Comparison of ENCODE assay signal across 19 cellular contexts in the genomic region with DNA sequence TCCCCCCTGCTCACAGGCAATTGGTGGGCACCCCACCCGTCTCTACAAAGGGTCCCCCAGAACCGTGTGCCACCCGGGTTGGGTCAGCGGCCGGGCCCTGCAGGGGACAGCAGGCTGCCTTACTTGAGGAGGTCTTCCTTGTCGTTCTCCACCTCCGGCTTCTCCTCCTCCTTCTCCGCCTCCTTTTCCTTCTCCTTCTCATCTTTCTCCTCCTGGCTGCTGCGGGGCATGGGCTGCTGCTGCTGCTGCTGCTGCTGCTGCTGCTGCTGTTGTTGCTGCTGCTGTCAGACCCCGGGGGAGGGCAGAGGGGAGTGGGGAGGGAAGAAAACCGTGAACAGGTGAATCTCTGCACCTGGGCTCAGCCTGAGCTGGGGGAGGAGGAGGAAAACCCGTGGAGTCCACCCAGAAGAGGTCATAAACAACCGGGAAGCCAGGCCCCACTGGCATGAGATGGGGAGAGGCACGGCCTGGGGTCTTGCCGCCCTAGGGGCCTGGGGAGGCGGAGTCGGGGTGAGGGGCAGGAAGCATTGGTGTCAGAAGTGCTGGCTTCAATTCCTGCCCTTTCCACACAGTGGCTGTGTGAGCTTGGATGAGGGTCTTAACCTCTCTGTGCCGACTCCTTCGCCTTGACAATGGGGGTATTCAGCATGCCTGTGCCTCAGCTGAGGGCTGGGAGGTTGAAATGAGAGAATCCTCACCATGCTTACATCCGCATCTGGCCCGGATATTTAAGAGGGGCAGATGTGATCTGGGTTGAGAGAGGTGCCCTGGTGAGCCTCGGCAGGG.
DNase-seq lines count a peak whose midpoint lies in the region; ATAC-seq, FAIRE-seq and TF ChIP-seq lines count a peak whose summit lies in the region.
"Had no signal": no experiment of that assay in that cellular context is flagged by ENCODE, and none has a peak within 500 bp of the region (broad histone marks: within the 10 kb centered on the region; RNA-seq: fewer than 3 reads in every experiment).

No MANE protein-coding gene starts in this region.

- no peak for TF ChIP-seq RAD21 in H1 (IDR thresholded peaks at IDR 0.05 in 1 of 2, conservative IDR thresholded peaks at IDR 0.05 in 1 of 2; ENCODE audit: low read depth in 2 of 2, low read length in 2 of 2)

- TF ChIP-seq CTCF in right atrium auricular region (IDR thresholded peaks at IDR 0.05) (no peak), H1 (IDR thresholded peaks at IDR 0.05; ENCODE audit: control extremely low read depth in 1 of 3, insufficient read depth in 1 of 3, low read depth in 1 of 3, low read length in 3 of 3) (no peak), ovary (IDR thresholded peaks at IDR 0.05) (no peak), uterus (IDR thresholded peaks at IDR 0.05) (no peak)

- no peak overlapping the region for H3K56ac ChIP-seq in H1 (replicated peaks; ENCODE audit: insufficient read length, low read depth, low read length)

- no peak overlapping the region for H4K91ac ChIP-seq in H1 (replicated peaks; ENCODE audit: insufficient read length, low read length)

- H3K27me3 ChIP-seq in right atrium auricular region (no peaks in the 10 kb centered on the region), H1 (replicated peaks in 1 of 4; ENCODE audit: control insufficient read depth in 3 of 4, extremely low read depth in 1 of 4, insufficient read depth in 3 of 4, low read length in 3 of 4) (no peaks in the 10 kb centered on the region), ovary (no peaks in the 10 kb centered on the region), uterus (no peaks in the 10 kb centered on the region)
- H3K27me3 ChIP-seq: pancreas had no signal

- H2BK120ac ChIP-seq in H1 (replicated peaks; ENCODE audit: low read depth, low read length), result no peak overlapping the region

- H3K9me3 ChIP-seq in right atrium auricular region, result no peaks in the 10 kb centered on the region
- no peaks in the 10 kb centered on the region for H3K9me3 ChIP-seq in H1 (ENCODE audit: insufficient read depth in 2 of 2, low read depth in 1 of 2, low read length in 1 of 2)
- no peaks in the 10 kb centered on the region for H3K9me3 ChIP-seq in ovary
- no peaks in the 10 kb centered on the region for H3K9me3 ChIP-seq in uterus
- H3K9me3 ChIP-seq: pancreas, thoracic aorta had no signal

- peaks cover 0 to 7% of the 10 kb centered on the region in 2 experiments; a peak in 1 of 4 replicates for H3K79me2 ChIP-seq in H1 (ENCODE audit: control insufficient read depth in 1 of 2, insufficient read depth in 2 of 2, low read length in 2 of 2)

- CTCF ChIA-PET in H1 (lab: Charles Lee; ENCODE audit: partially characterized antibody), result interaction anchor here (0.8 to 5.4 kb wide), 6 partner anchors 9 to 362 kb away, joined by 3 to 60 read pairs (median 4); no protein-coding TSS in a partner anchor

- FAIRE-seq in H1 (lab: Jason Lieb, UNC), result no peak
- FAIRE-seq: GM12878, pancreas had no signal

- intact Hi-C loops in left cardiac atrium (cut with DNase I) (no loop called here), ovary (cut with DNase I) (no loop called here), uterus (cut with DNase I; ENCODE audit: low total_unique reads) (no loop called here)

- H3K14ac ChIP-seq in H1 (ENCODE audit: insufficient read length), result no peak overlapping the region

- H4K20me1 ChIP-seq in H1 (replicated peaks in 1 of 2; ENCODE audit: control insufficient read depth in 1 of 2, insufficient read depth in 2 of 2, low read length in 2 of 2), result peaks cover 10 to 23% of the 10 kb centered on the region in 2 experiments

- H3K4me2 ChIP-seq in H1 (ENCODE audit: insufficient read depth in 1 of 2, low read depth in 2 of 2, low read length in 2 of 2), result no peak overlapping the region; a peak in 1 of 4 replicates

- no peak overlapping the region for H2BK15ac ChIP-seq in H1 (ENCODE audit: low read length)

- 87% methylated on average over 14 of the region's 22 CpGs; no CpG with 5 or more reads in 1 of the 2 experiments for WGBS in H1 (ENCODE audit: extremely low coverage in 1 of 2, insufficient coverage in 1 of 2, insufficient read length in 1 of 2, insufficient replicate concordance in 2 of 2, low coverage in 1 of 2, low lambda C conversion rate in 2 of 2, missing lambda C conversion rate in 1 of 2), 2 experiments
- WGBS in ovary, 3 donors, result 68 to 69% (median 68%) methylated on average over 21 to 22 of the region's 22 CpGs

- no peak for DNase-seq in right atrium auricular region (ENCODE audit: low spot score)
- no peak for DNase-seq in left cardiac atrium
- no peak for DNase-seq in H1 (ENCODE audit: low read depth in 1 of 2, low spot score in 2 of 2)
- no peak for DNase-seq in ovary
- DNase-seq in uterus, result no peak
- no peak for DNase-seq in superior temporal gyrus (ENCODE audit: extremely low spot score)
- no peak for DNase-seq in activated CD4-positive, CD25-positive, alpha-beta regulatory T cell (lab: John Stamatoyannopoulos, UW)
- DNase-seq: activated gamma-delta T cell treated with Interleukin-2 at 50 U/mL for 16 hours; CD8-positive, alpha-beta memory T cell; effector memory CD4-positive, alpha-beta T cell; midbrain; NCI-H187; NCI-H748 treated with DMSO at 0.1 percent for 48 hours; pancreas; RPMI8226; WERI-Rb-1 had no signal

- H3K36me3 ChIP-seq in right atrium auricular region (peaks cover 39% of the 10 kb centered on the region), H1 (ENCODE audit: control insufficient read depth in 2 of 4, insufficient read depth in 4 of 4, low read length in 3 of 4) (peaks cover 3 to 13% (median 8%) of the 10 kb centered on the region in 4 experiments; a peak in 3 of 8 replicates), ovary (no peaks in the 10 kb centered on the region), uterus (no peaks in the 10 kb centered on the region)

- H2BK20ac ChIP-seq in H1 (ENCODE audit: low read length), result no peak overlapping the region

- no peak overlapping the region for H4K8ac ChIP-seq in H1 (ENCODE audit: extremely low read depth, insufficient read depth, low read length)

- peaks cover 8% of the 10 kb centered on the region; the same call in 1 of the 2 replicates for H3K79me1 ChIP-seq in H1 (ENCODE audit: low read depth, low read length)

- H3K4me3 ChIP-seq in right atrium auricular region (no peak overlapping the region), H1 (ENCODE audit: extremely low read depth in 1 of 4, insufficient read depth in 2 of 4, low read depth in 3 of 4, low read length in 4 of 4) (no peak overlapping the region), ovary (no peak overlapping the region), uterus (no peak overlapping the region)
- H3K4me3 ChIP-seq: GM12878, pancreas, thoracic aorta had no signal

- no peak overlapping the region for H3K23ac ChIP-seq in H1 (ENCODE audit: insufficient read length)

- TF ChIP-seq EP300 in H1 (IDR thresholded peaks at IDR 0.05; ENCODE audit: borderline replicate concordance in 1 of 2, low read depth in 2 of 2, low read length in 2 of 2) (no peak), ovary (IDR thresholded peaks at IDR 0.05) (no peak)

- H2BK12ac ChIP-seq in H1 (ENCODE audit: low read depth, low read length), result no peak overlapping the region

- no peak overlapping the region for H2AK5ac ChIP-seq in H1 (ENCODE audit: low read depth, low read length)

- TF ChIP-seq POLR2A in H1 (IDR thresholded peaks at IDR 0.05; ENCODE audit: control extremely low read depth in 1 of 2, low read depth in 2 of 2, low read length in 2 of 2) (no peak), ovary (IDR thresholded peaks at IDR 0.05) (no peak), uterus (IDR thresholded peaks at IDR 0.05) (no peak)

- H2BK5ac ChIP-seq in H1 (ENCODE audit: low read depth, low read length), result no peak overlapping the region

- H3K23me2 ChIP-seq in H1 (ENCODE audit: low read depth, low read length), result no peaks in the 10 kb centered on the region

- H4K5ac ChIP-seq in H1 (ENCODE audit: insufficient read length, low read depth, low read length), result no peak overlapping the region

- no peak overlapping the region for H2AFZ ChIP-seq in H1 (ENCODE audit: low read length)

- H3K9ac ChIP-seq in H1 (replicated peaks in 1 of 4; ENCODE audit: extremely low read depth in 1 of 4, low read depth in 3 of 4, low read length in 3 of 4), result no peak overlapping the region

- H3K4me1 ChIP-seq in right atrium auricular region (peaks cover 0 to 54% of the 10 kb centered on the region in 2 donors), H1 (replicated peaks in 1 of 4; ENCODE audit: control insufficient read depth in 3 of 4, insufficient read depth in 4 of 4, low read length in 3 of 4) (peaks cover 0 to 22% (median 8%) of the 10 kb centered on the region in 4 experiments; a peak in 5 of 7 replicates), ovary (ENCODE audit: insufficient read depth) (peaks cover 13% of the 10 kb centered on the region), uterus (peaks cover 30 to 45% of the 10 kb centered on the region in 2 donors)

- no peak for ATAC-seq in left cardiac atrium
- no peak for ATAC-seq in GM19035 (IDR thresholded peaks at IDR 0.05; ENCODE audit: unreplicated experiment)
- ATAC-seq: pancreas had no signal

- POLR2A ChIA-PET in H1 (lab: Charles Lee; ENCODE audit: partially characterized antibody), result interaction anchor here (0.7 to 1.8 kb wide), 3 partner anchors 13 to 98 kb away, joined by 3 read pairs; no protein-coding TSS in a partner anchor

- peak overlapping the region; percentile 62 for H3K4ac ChIP-seq in H1 (replicated peaks; ENCODE audit: insufficient read length, low read depth, low read length)

- peak overlapping the region; percentile 54 to 80 for H3K27ac ChIP-seq in right atrium auricular region
- H3K27ac ChIP-seq in H1 (ENCODE audit: low read depth, low read length), result no peak overlapping the region
- H3K27ac ChIP-seq in ovary, result peak overlapping the region; percentile 54 to 65
- H3K27ac ChIP-seq in uterus, result peak overlapping the region; percentile 73 to 84
- H3K27ac ChIP-seq: pancreas, WERI-Rb-1 had no signal

- no peak overlapping the region for H3K18ac ChIP-seq in H1 (ENCODE audit: extremely low read depth, low read length)

TF ChIP-seq in H1, 55 proteins besides CTCF, POLR2A, EP300 and RAD21:
- TF ChIP-seq HDAC2 (IDR thresholded peaks at IDR 0.05; ENCODE audit: borderline replicate concordance in 1 of 2, low read depth in 2 of 2, low read length in 2 of 2) (no peak), NANOG (IDR thresholded peaks at IDR 0.05; ENCODE audit: insufficient read depth, low read depth, low read length, poor library complexity, severe bottlenecking) (no peak), GTF2F1 (IDR thresholded peaks at IDR 0.05; ENCODE audit: borderline replicate concordance, low read depth, low read length) (no peak), GABPA (IDR thresholded peaks at IDR 0.05; ENCODE audit: borderline replicate concordance, insufficient read depth, low read length) (no peak), ASH2L (IDR thresholded peaks at IDR 0.05; ENCODE audit: low read length) (no peak), KDM1A (IDR thresholded peaks at IDR 0.05; ENCODE audit: borderline replicate concordance, low read length) (peak; percentile 42; the same call in 1 of the 2 replicates), RNF2 (IDR thresholded peaks at IDR 0.05; ENCODE audit: borderline replicate concordance, low read depth, low read length, missing control alignments, poor library complexity, severe bottlenecking) (no peak), SRF (IDR thresholded peaks at IDR 0.05; ENCODE audit: low read depth, low read length) (no peak)
TF ChIP-seq in H1: peak in this region for 1.
